In genomic region chr6:45367999-45368398, GRCh38 we compare ENCODE assay signal across 7 cellular contexts.
"Had no signal": no experiment of that assay in that cellular context is flagged by ENCODE, and none has a peak within 500 bp of the region (broad histone marks: within the 10 kb centered on the region; RNA-seq: fewer than 3 reads in every experiment).

No MANE protein-coding gene starts in this region.

- H3K9me3 Mint-ChIP-seq: H9 had no signal

- FAIRE-seq: H1, HTR-8/SVneo, K562 had no signal

- ATAC-seq: K562 had no signal

- H3K4me3 ChIP-seq: GM23248, K562 had no signal

- H3K27ac Mint-ChIP-seq: H9 had no signal

- H2AFZ ChIP-seq: GM23248 had no signal

- DNase-seq: GM23248, H9, HCEC 1CT, IMR-90 had no signal

- H3K27ac ChIP-seq: GM23248 had no signal

- H3K9ac ChIP-seq: GM23248 had no signal

- H3K4me3 Mint-ChIP-seq: H9 had no signal

- H3K4me1 Mint-ChIP-seq: H9 had no signal
